Comparison of ENCODE assay signal across 8 cellular contexts in the genomic region with DNA sequence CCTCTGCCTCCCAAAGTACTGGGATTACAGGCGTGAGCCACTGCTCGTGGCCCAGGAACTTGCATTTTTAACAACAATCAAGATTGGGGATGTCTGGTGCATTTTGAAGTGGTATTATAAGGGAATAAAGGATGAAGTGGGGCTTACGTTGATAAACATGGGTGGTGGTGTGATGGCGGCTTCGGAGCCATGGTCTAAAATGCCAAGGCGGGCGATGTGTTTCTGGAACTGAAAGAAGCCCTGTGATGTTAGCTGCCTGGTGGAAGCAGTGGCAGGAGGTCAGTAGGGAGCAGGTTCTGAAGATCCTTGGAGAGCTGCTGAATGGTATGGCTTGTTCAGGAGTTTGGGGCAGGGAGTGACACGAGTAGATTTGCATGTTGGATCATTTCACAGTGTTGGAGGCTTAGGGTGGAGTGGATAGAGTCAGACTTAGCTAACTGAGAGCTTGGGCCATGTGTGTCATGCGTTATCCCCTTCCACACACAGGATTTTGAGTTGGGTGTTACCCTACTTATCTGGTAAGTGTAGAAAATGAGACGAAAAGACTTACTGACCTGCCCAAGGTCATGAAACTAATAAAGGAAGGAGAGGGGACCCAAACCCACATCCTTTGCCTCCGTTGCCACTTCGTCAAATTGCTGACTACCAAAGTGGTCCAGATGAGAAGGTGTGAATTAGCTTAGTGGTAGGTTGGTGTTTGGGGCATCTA. TPM values are rescaled to one million over a fixed set of nuclear protein-coding genes. Genes with fewer than 3 reads are reported as not detected.
DNase-seq lines count a peak whose midpoint lies in the region; ATAC-seq and TF ChIP-seq lines count a peak whose summit lies in the region.

No MANE protein-coding gene starts in this region.

- H3K36me3 Mint-ChIP-seq in CD4-positive, alpha-beta T cell (ENCODE audit: low read depth) = peaks cover 39% of the 10 kb centered on the region
- peaks cover 25% of the 10 kb centered on the region for H3K36me3 Mint-ChIP-seq in central memory CD8-positive, alpha-beta T cell (ENCODE audit: insufficient read depth)
- H3K36me3 Mint-ChIP-seq in neural crest cell (ENCODE audit: low read depth) = peaks cover 13% of the 10 kb centered on the region

- H3K4me1 Mint-ChIP-seq in CD4-positive, alpha-beta T cell (ENCODE audit: low read depth) = peaks cover 44% of the 10 kb centered on the region
- peaks cover 37% of the 10 kb centered on the region for H3K4me1 Mint-ChIP-seq in central memory CD8-positive, alpha-beta T cell
- peaks cover 29% of the 10 kb centered on the region for H3K4me1 Mint-ChIP-seq in neural crest cell

- TF ChIP-seq CTCF in CD4-positive, alpha-beta T cell (IDR thresholded peaks at IDR 0.05) = no peak
- no peak for TF ChIP-seq CTCF in neural crest cell (conservative IDR thresholded peaks at IDR 0.05)

- no peaks in the 10 kb centered on the region for H3K9me3 ChIP-seq in CD4-positive, alpha-beta T cell (ENCODE audit: control insufficient read depth, low read length)
- no peaks in the 10 kb centered on the region for H3K9me3 ChIP-seq in MG63

- no peaks in the 10 kb centered on the region for H3K27me3 ChIP-seq in CD4-positive, alpha-beta T cell (ENCODE audit: control insufficient read depth, insufficient read depth, low read length)
- H3K27me3 ChIP-seq in MG63 = no peaks in the 10 kb centered on the region

- H3K27me3 Mint-ChIP-seq in CD4-positive, alpha-beta T cell = no peaks in the 10 kb centered on the region
- H3K27me3 Mint-ChIP-seq in central memory CD8-positive, alpha-beta T cell = no peaks in the 10 kb centered on the region
- H3K27me3 Mint-ChIP-seq in neural crest cell (ENCODE audit: low read depth) = no peaks in the 10 kb centered on the region

- H3K4me3 ChIP-seq in MG63 = peak overlapping the region; percentile 86

- CTCF ChIA-PET in CD4-positive, alpha-beta T cell (lab: Charles Lee) = interaction anchor here (1.3 kb wide), 1 partner anchor 50 kb away, joined by 4 read pairs; the partner anchor contains the start of gene ATP5F1E

- POLR2A ChIA-PET in CD4-positive, alpha-beta T cell (lab: Charles Lee) = interaction anchor here (0.5 to 2.5 kb wide), 7 partner anchors 8 to 1484 kb away, joined by 3 to 14 read pairs (median 5); partner anchors contain the start of gene VAPB

- intact Hi-C loops in CD4-positive, alpha-beta T cell (cut with DNase I, micrococcal nuclease) = loop anchor here (5.0 to 10.0 kb wide), 4 partner anchors 90 to 678 kb away; partner anchors contain the start of genes RAB22A (in 1 of the 2), STX16 (in 1 of the 2) and VAPB (in 1 of the 2)

- peak overlapping the region; percentile 87 for H3K27ac Mint-ChIP-seq in CD4-positive, alpha-beta T cell
- H3K27ac Mint-ChIP-seq in central memory CD8-positive, alpha-beta T cell (ENCODE audit: low read depth) = peak overlapping the region; percentile 42
- H3K27ac Mint-ChIP-seq in neural crest cell (ENCODE audit: unreplicated experiment) = peak overlapping the region; percentile 52

- no peak for DNase-seq in CD4-positive, alpha-beta T cell
- DNase-seq in MG63 (no peak), neural crest cell (ENCODE audit: low read depth, low spot score) (no peak), GDM1 (lab: John Stamatoyannopoulos, UW) (no peak), NCI-H510A (lab: John Stamatoyannopoulos, UW) (no peak), SKM-1 (lab: John Stamatoyannopoulos, UW; ENCODE audit: unreplicated experiment) (no peak)
- peak in 1 of 2 donors; percentile 60 for DNase-seq in central memory CD8-positive, alpha-beta T cell (ENCODE audit: low spot score in 2 of 2)

- H3K36me3 ChIP-seq in MG63 = peaks cover 47% of the 10 kb centered on the region

- no peak for ATAC-seq in CD4-positive, alpha-beta T cell (ENCODE audit: poor library complexity)
- peak; percentile 71 for ATAC-seq in central memory CD8-positive, alpha-beta T cell (replicated peaks; ENCODE audit: extremely low read depth, poor library complexity, severe bottlenecking)
- ATAC-seq in HG02981 (IDR thresholded peaks at IDR 0.05; ENCODE audit: unreplicated experiment) = no peak

- no peaks in the 10 kb centered on the region for H3K9me3 Mint-ChIP-seq in CD4-positive, alpha-beta T cell
- no peaks in the 10 kb centered on the region for H3K9me3 Mint-ChIP-seq in central memory CD8-positive, alpha-beta T cell
- no peaks in the 10 kb centered on the region for H3K9me3 Mint-ChIP-seq in neural crest cell

- H3K27ac ChIP-seq in CD4-positive, alpha-beta T cell (ENCODE audit: low read depth, low read length) = no peak overlapping the region

- peak overlapping the region; percentile 92 for H3K4me3 Mint-ChIP-seq in CD4-positive, alpha-beta T cell
- H3K4me3 Mint-ChIP-seq in central memory CD8-positive, alpha-beta T cell = peak overlapping the region; percentile 77
- H3K4me3 Mint-ChIP-seq in neural crest cell = peak overlapping the region; percentile 94

RNA-seq across cellular contexts. Expression of gene NELFCD, which starts 1.5 kb away (rescaled TPM):
- 10 to 100 TPM; 95.7 to 97.0 TPM for total RNA-seq in CD4-positive, alpha-beta T cell
- total RNA-seq in MG63 (2014; rRNA removed; shearing (Covaris generic); ENCODE audit: low replicate concordance) = 72.4 and 80.7 TPM in 2 replicates
- 117 and 130 TPM in 2 replicates for total RNA-seq in neural crest cell

RNA-seq across cellular contexts. Expression of gene CTSZ, which starts 24.5 kb away (rescaled TPM):
- total RNA-seq in CD4-positive, alpha-beta T cell = 10 to 100 TPM; 14.7 to 17.7 TPM
- total RNA-seq in MG63 (2014; rRNA removed; shearing (Covaris generic); ENCODE audit: low replicate concordance) = 445 and 487 TPM in 2 replicates
- total RNA-seq in neural crest cell = 22.7 and 23.6 TPM in 2 replicates

RNA-seq across cellular contexts. Expression of gene TUBB1, which starts 36.7 kb away (rescaled TPM):
- under 1 TPM; 0.11 to 0.17 TPM for total RNA-seq in CD4-positive, alpha-beta T cell
- total RNA-seq in MG63 (2014; rRNA removed; shearing (Covaris generic); ENCODE audit: low replicate concordance) = not detected in 2 replicates
- total RNA-seq in neural crest cell = not detected in 2 replicates

RNA-seq across cellular contexts. Expression of gene ATP5F1E, which starts 49.6 kb away (rescaled TPM):
- 10 to 100 TPM; 51.1 to 53.1 TPM for total RNA-seq in CD4-positive, alpha-beta T cell
- total RNA-seq in MG63 (2014; rRNA removed; shearing (Covaris generic); ENCODE audit: low replicate concordance) = 32.4 and 44.2 TPM in 2 replicates
- total RNA-seq in neural crest cell = 66.0 and 74.9 TPM in 2 replicates

Comparison
In these comparisons a context has a peak if more than half of its experiments do, and no peak if none do; other contexts are left out.
1. RNA of gene CTSZ, which starts 24.5 kb away (total RNA-seq): 445 to 487 TPM in MG63; 22.7 to 23.6 TPM in neural crest cell and 14.7 to 17.7 TPM in CD4-positive, alpha-beta T cell; every median in the first group is over 10 times any median in the second.
2. Peak in every context shown above with its lines, with median percentiles within 50 percentile points of each other: H3K27ac Mint-ChIP-seq and H3K4me3 Mint-ChIP-seq.